ENCODE assay signal across 11 cellular contexts in genomic region chr1:235442788-235443429, GRCh38.
DNase-seq lines count a peak whose midpoint lies in the region; ATAC-seq and TF ChIP-seq lines count a peak whose summit lies in the region.
"Had no signal": no experiment of that assay in that cellular context is flagged by ENCODE, and none has a peak within 500 bp of the region (broad histone marks: within the 10 kb centered on the region; RNA-seq: fewer than 3 reads in every experiment).

No MANE protein-coding gene starts in this region.

- H3K4me3 ChIP-seq in AG10803 (ENCODE audit: low read length) (no peak overlapping the region), astrocyte of the cerebellum (ENCODE audit: low read depth, low read length) (no peak overlapping the region), right cardiac atrium (ENCODE audit: low read length) (no peak overlapping the region), BE2C (ENCODE audit: low read depth, low read length) (no peak overlapping the region)

- intact Hi-C loops in right cardiac atrium (cut with DNase I), result no loop called here

- TF ChIP-seq CTCF in AG10803 (conservative IDR thresholded peaks at IDR 0.05; ENCODE audit: low read length), result no peak
- TF ChIP-seq CTCF in astrocyte of the cerebellum (IDR thresholded peaks at IDR 0.05; ENCODE audit: low read depth, low read length, missing control alignments), result no peak
- no peak for TF ChIP-seq CTCF in BE2C (IDR thresholded peaks at IDR 0.05; ENCODE audit: low read depth, low read length)

- H3K9me3 ChIP-seq in right cardiac atrium (ENCODE audit: control insufficient read depth, low read length), result no peaks in the 10 kb centered on the region
- no peaks in the 10 kb centered on the region for H3K9me3 ChIP-seq in BE2C

- in situ Hi-C loops in astrocyte of the cerebellum (cut with HindIII; ENCODE audit: low sequenced_read_pairs), result no loop called here

- peaks cover 65% of the 10 kb centered on the region for H3K36me3 ChIP-seq in BE2C

- 95% methylated on average over 9 of the region's 9 CpGs for WGBS in right cardiac atrium

- ATAC-seq in right cardiac atrium, result no peak
- ATAC-seq: effector memory CD8-positive, alpha-beta T cell had no signal

- DNase-seq in AG10803 (ENCODE audit: low read depth) (peak; percentile 69), HT-29 (ENCODE audit: low spot score) (peak; percentile 14), astrocyte of the cerebellum (ENCODE audit: low read depth) (peak; percentile 44), kidney tubule cell (ENCODE audit: low spot score) (peak; percentile 69), right cardiac atrium (no peak), medulla oblongata (ENCODE audit: extremely low spot score) (no peak), HuH-7 (ENCODE audit: low spot score) (no peak), BE2C (no peak)
- DNase-seq: effector memory CD8-positive, alpha-beta T cell; NCI-H1105; stimulated activated CD4-positive, alpha-beta T cell treated with anti-CD3 and anti-CD28 coated beads, Interleukin-4, amount 100 ng/mL, for 4 hours had no signal

- no peaks in the 10 kb centered on the region for H3K27me3 ChIP-seq in right cardiac atrium (ENCODE audit: control insufficient read depth, insufficient read depth)
- no peaks in the 10 kb centered on the region for H3K27me3 ChIP-seq in BE2C

- H3K4me1 ChIP-seq in right cardiac atrium (ENCODE audit: control insufficient read depth, insufficient read depth, low read length), result no peaks in the 10 kb centered on the region
- no peaks in the 10 kb centered on the region for H3K4me1 ChIP-seq in BE2C

- no peak overlapping the region for H3K27ac ChIP-seq in right cardiac atrium (ENCODE audit: low read length)

Comparison
In these comparisons a context has a peak if more than half of its experiments do, and no peak if none do; other contexts are left out.
1. DNase-seq: peak in AG10803 (single experiment), HT-29 (single experiment), astrocyte of the cerebellum (single experiment) and kidney tubule cell (single experiment); none in right cardiac atrium (0 of 3), medulla oblongata (single experiment), HuH-7 (single experiment) and BE2C (single experiment).